In genomic region chr3:170643831-170644230, GRCh38 we compare ENCODE assay signal across 1 cellular context.
TF ChIP-seq lines count a peak whose summit lies in the region.

No MANE protein-coding gene starts in this region.

TF ChIP-seq in SK-N-SH treated with all-trans-retinoic acid at 6 μM for 48 hours, 23 proteins besides CTCF, POLR2A, EP300 and RAD21 (continued from another document):
- no peak for TF ChIP-seq CREB5 (CRISPR knock-in tag; IDR thresholded peaks at IDR 0.05; ENCODE audit: low read depth)
- TF ChIP-seq PPARA (CRISPR knock-in tag; IDR thresholded peaks at IDR 0.05; ENCODE audit: borderline replicate concordance), result no peak
